12 cellular contexts compared by ENCODE assay signal in genomic region chr9:91589101-91589553, GRCh38.
A peak's percentile ranks its signal among the peaks of the same experiment; 100 is the strongest.
DNase-seq lines count a peak whose midpoint lies in the region; ATAC-seq and TF ChIP-seq lines count a peak whose summit lies in the region.
"Had no signal": no experiment of that assay in that cellular context is flagged by ENCODE, and none has a peak within 500 bp of the region (broad histone marks: within the 10 kb centered on the region; RNA-seq: fewer than 3 reads in every experiment).

No MANE protein-coding gene starts in this region.

- TF ChIP-seq CTCF in body of pancreas (IDR thresholded peaks at IDR 0.05) = no peak

- ATAC-seq in body of pancreas (peak; percentile 50), aorta (ENCODE audit: low FRiP score) (peak; percentile 46), HG02763 (IDR thresholded peaks at IDR 0.05; ENCODE audit: unreplicated experiment) (no peak)
- ATAC-seq in naive thymus-derived CD4-positive, alpha-beta T cell = no peak

- no peak overlapping the region for H3K4me3 ChIP-seq in body of pancreas
- H3K4me3 ChIP-seq in aorta (ENCODE audit: low read length in 2 of 2) = no peak overlapping the region
- H3K4me3 ChIP-seq in naive thymus-derived CD4-positive, alpha-beta T cell (ENCODE audit: low read length) = no peak overlapping the region
- H3K4me3 ChIP-seq: lower lobe of right lung had no signal

- CTCF ChIA-PET in activated CD4-positive, alpha-beta memory T cell treated with anti-CD3 and anti-CD28 coated beads for 36 hours (lab: Charles Lee) = no interaction called here
- CTCF ChIA-PET in activated CD4-positive, alpha-beta memory T cell treated with anti-CD3 and anti-CD28 coated beads, Interleukin-2, amount 10 ng/mL, durations not matched to agents 7 days and 5 days (lab: Charles Lee) = no interaction called here
- CTCF ChIA-PET in naive thymus-derived CD4-positive, alpha-beta T cell (lab: Charles Lee) = no interaction called here

- no peak overlapping the region for H3K4me3 Mint-ChIP-seq in activated CD4-positive, alpha-beta memory T cell treated with anti-CD3 and anti-CD28 coated beads for 36 hours
- no peak overlapping the region for H3K4me3 Mint-ChIP-seq in activated CD4-positive, alpha-beta memory T cell treated with anti-CD3 and anti-CD28 coated beads, Interleukin-2, amount 10 ng/mL, durations not matched to agents 7 days and 5 days
- no peak overlapping the region for H3K4me3 Mint-ChIP-seq in naive thymus-derived CD4-positive, alpha-beta T cell
- H3K4me3 Mint-ChIP-seq: activated naive CD8-positive, alpha-beta T cell treated with anti-CD3 and anti-CD28 coated beads, Interleukin-2, amount 10 ng/mL, durations not matched to agents 7 days and 5 days had no signal

- no peaks in the 10 kb centered on the region for H3K4me1 Mint-ChIP-seq in activated CD4-positive, alpha-beta memory T cell treated with anti-CD3 and anti-CD28 coated beads for 36 hours (ENCODE audit: low read depth)
- no peaks in the 10 kb centered on the region for H3K4me1 Mint-ChIP-seq in activated CD4-positive, alpha-beta memory T cell treated with anti-CD3 and anti-CD28 coated beads, Interleukin-2, amount 10 ng/mL, durations not matched to agents 7 days and 5 days
- no peaks in the 10 kb centered on the region for H3K4me1 Mint-ChIP-seq in naive thymus-derived CD4-positive, alpha-beta T cell
- H3K4me1 Mint-ChIP-seq: activated naive CD8-positive, alpha-beta T cell treated with anti-CD3 and anti-CD28 coated beads, Interleukin-2, amount 10 ng/mL, durations not matched to agents 7 days and 5 days had no signal

- 44% methylated on average over 4 to 7 of the region's 7 CpGs for WGBS in body of pancreas, 2 donors
- 19 to 22% methylated on average over 7 of the region's 7 CpGs for WGBS in aorta, 2 donors

- H3K36me3 ChIP-seq in body of pancreas (replicated peaks in 1 of 2; ENCODE audit: insufficient read depth in 1 of 2, low read depth in 2 of 2) (no peaks in the 10 kb centered on the region), aorta (ENCODE audit: control insufficient read depth in 1 of 2, insufficient read depth in 2 of 2, low read length in 1 of 2) (no peaks in the 10 kb centered on the region)
- H3K36me3 ChIP-seq in naive thymus-derived CD4-positive, alpha-beta T cell (ENCODE audit: control insufficient read depth in 2 of 3, insufficient read depth in 3 of 3, low read length in 3 of 3) = no peaks in the 10 kb centered on the region
- H3K36me3 ChIP-seq: lower lobe of right lung had no signal

- no peaks in the 10 kb centered on the region for H3K9me3 Mint-ChIP-seq in activated CD4-positive, alpha-beta memory T cell treated with anti-CD3 and anti-CD28 coated beads for 36 hours
- no peaks in the 10 kb centered on the region for H3K9me3 Mint-ChIP-seq in activated CD4-positive, alpha-beta memory T cell treated with anti-CD3 and anti-CD28 coated beads, Interleukin-2, amount 10 ng/mL, durations not matched to agents 7 days and 5 days
- no peaks in the 10 kb centered on the region for H3K9me3 Mint-ChIP-seq in naive thymus-derived CD4-positive, alpha-beta T cell
- H3K9me3 Mint-ChIP-seq: activated naive CD8-positive, alpha-beta T cell treated with anti-CD3 and anti-CD28 coated beads, Interleukin-2, amount 10 ng/mL, durations not matched to agents 7 days and 5 days had no signal

- H3K4me1 ChIP-seq in body of pancreas = no peaks in the 10 kb centered on the region
- no peaks in the 10 kb centered on the region for H3K4me1 ChIP-seq in aorta (ENCODE audit: control insufficient read depth in 1 of 2, insufficient read depth in 2 of 2, low read length in 2 of 2)
- no peaks in the 10 kb centered on the region for H3K4me1 ChIP-seq in naive thymus-derived CD4-positive, alpha-beta T cell (ENCODE audit: control insufficient read depth in 2 of 2, insufficient read depth in 2 of 2, low read length in 2 of 2)
- H3K4me1 ChIP-seq: lower lobe of right lung had no signal

- H3K27ac Mint-ChIP-seq in activated CD4-positive, alpha-beta memory T cell treated with anti-CD3 and anti-CD28 coated beads for 36 hours = no peak overlapping the region
- no peak overlapping the region for H3K27ac Mint-ChIP-seq in activated CD4-positive, alpha-beta memory T cell treated with anti-CD3 and anti-CD28 coated beads, Interleukin-2, amount 10 ng/mL, durations not matched to agents 7 days and 5 days
- H3K27ac Mint-ChIP-seq in naive thymus-derived CD4-positive, alpha-beta T cell = no peak overlapping the region
- H3K27ac Mint-ChIP-seq: activated naive CD8-positive, alpha-beta T cell treated with anti-CD3 and anti-CD28 coated beads, Interleukin-2, amount 10 ng/mL, durations not matched to agents 7 days and 5 days had no signal

- H3K27ac ChIP-seq in body of pancreas (no peak overlapping the region), aorta (ENCODE audit: low read depth in 1 of 2, low read length in 2 of 2) (no peak overlapping the region)
- no peak overlapping the region for H3K27ac ChIP-seq in naive thymus-derived CD4-positive, alpha-beta T cell (ENCODE audit: low read depth, low read length)
- H3K27ac ChIP-seq: lower lobe of right lung had no signal

- no peaks in the 10 kb centered on the region for H3K9me3 ChIP-seq in body of pancreas
- no peaks in the 10 kb centered on the region for H3K9me3 ChIP-seq in aorta (ENCODE audit: control insufficient read depth, low read length)
- no peaks in the 10 kb centered on the region for H3K9me3 ChIP-seq in naive thymus-derived CD4-positive, alpha-beta T cell (ENCODE audit: control insufficient read depth in 2 of 3, low read length in 3 of 3)
- H3K9me3 ChIP-seq: lower lobe of right lung had no signal

- peak; percentile 17 for DNase-seq in activated CD4-positive, alpha-beta memory T cell treated with anti-CD3 and anti-CD28 coated beads for 36 hours
- DNase-seq in activated CD4-positive, alpha-beta memory T cell treated with anti-CD3 and anti-CD28 coated beads, Interleukin-2, amount 10 ng/mL, durations not matched to agents 7 days and 5 days = no peak
- DNase-seq in body of pancreas (peak; percentile 22 to 40 (median 26)), iris pigment epithelial cell (ENCODE audit: low read depth) (peak; percentile 67), aorta (no peak), G401 (ENCODE audit: low spot score) (no peak)
- DNase-seq in naive thymus-derived CD4-positive, alpha-beta T cell = no peak
- DNase-seq: activated CD4-positive, alpha-beta T cell treated with anti-CD3 and anti-CD28 coated beads, Interleukin-2, amount 50 U/mL, for 1 hour; activated naive CD8-positive, alpha-beta T cell treated with anti-CD3 and anti-CD28 coated beads, Interleukin-2, amount 10 ng/mL, durations not matched to agents 7 days and 5 days; lower lobe of right lung; NCI-H526 treated with DMSO at 0.1 percent for 48 hours had no signal

- H3K27me3 Mint-ChIP-seq in activated CD4-positive, alpha-beta memory T cell treated with anti-CD3 and anti-CD28 coated beads for 36 hours = peaks cover 6% of the 10 kb centered on the region
- peaks cover 22% of the 10 kb centered on the region for H3K27me3 Mint-ChIP-seq in activated CD4-positive, alpha-beta memory T cell treated with anti-CD3 and anti-CD28 coated beads, Interleukin-2, amount 10 ng/mL, durations not matched to agents 7 days and 5 days
- H3K27me3 Mint-ChIP-seq in naive thymus-derived CD4-positive, alpha-beta T cell = peaks cover 0 to 15% (median 14%) of the 10 kb centered on the region in 5 donors

- in situ Hi-C loops in G401 (cut with HindIII; ENCODE audit: low sequenced_read_pairs) = no loop called here

- no peak for TF ChIP-seq POLR2A in body of pancreas (IDR thresholded peaks at IDR 0.05)

- intact Hi-C loops in activated CD4-positive, alpha-beta memory T cell treated with anti-CD3 and anti-CD28 coated beads for 36 hours (cut with micrococcal nuclease) = no loop called here
- intact Hi-C loops in body of pancreas (cut with DNase I) = no loop called here
- intact Hi-C loops in aorta (cut with DNase I) = no loop called here
- intact Hi-C loops in naive thymus-derived CD4-positive, alpha-beta T cell (cut with micrococcal nuclease) = no loop called here

- H3K27me3 ChIP-seq in body of pancreas (no peaks in the 10 kb centered on the region), aorta (ENCODE audit: control insufficient read depth in 1 of 2, insufficient read depth in 2 of 2, low read length in 1 of 2) (no peaks in the 10 kb centered on the region)
- no peaks in the 10 kb centered on the region for H3K27me3 ChIP-seq in naive thymus-derived CD4-positive, alpha-beta T cell (ENCODE audit: control insufficient read depth in 2 of 2, insufficient read depth in 2 of 2, low read length in 2 of 2)

- H3K36me3 Mint-ChIP-seq in activated CD4-positive, alpha-beta memory T cell treated with anti-CD3 and anti-CD28 coated beads for 36 hours = no peaks in the 10 kb centered on the region
- H3K36me3 Mint-ChIP-seq in activated CD4-positive, alpha-beta memory T cell treated with anti-CD3 and anti-CD28 coated beads, Interleukin-2, amount 10 ng/mL, durations not matched to agents 7 days and 5 days (ENCODE audit: low read depth) = no peaks in the 10 kb centered on the region
- no peaks in the 10 kb centered on the region for H3K36me3 Mint-ChIP-seq in naive thymus-derived CD4-positive, alpha-beta T cell
- H3K36me3 Mint-ChIP-seq: activated naive CD8-positive, alpha-beta T cell treated with anti-CD3 and anti-CD28 coated beads, Interleukin-2, amount 10 ng/mL, durations not matched to agents 7 days and 5 days had no signal

- POLR2A ChIA-PET in activated CD4-positive, alpha-beta memory T cell treated with anti-CD3 and anti-CD28 coated beads for 36 hours (lab: Charles Lee) = no interaction called here
- POLR2A ChIA-PET in activated CD4-positive, alpha-beta memory T cell treated with anti-CD3 and anti-CD28 coated beads, Interleukin-2, amount 10 ng/mL, durations not matched to agents 7 days and 5 days (lab: Charles Lee) = no interaction called here
- POLR2A ChIA-PET in naive thymus-derived CD4-positive, alpha-beta T cell (lab: Charles Lee) = no interaction called here

Comparison
In these comparisons a context has a peak if more than half of its experiments do, and no peak if none do; other contexts are left out.
1. DNase-seq: peak in activated CD4-positive, alpha-beta memory T cell treated with anti-CD3 and anti-CD28 coated beads for 36 hours (single experiment), body of pancreas (4 of 4) and iris pigment epithelial cell (single experiment); none in activated CD4-positive, alpha-beta memory T cell treated with anti-CD3 and anti-CD28 coated beads, Interleukin-2, amount 10 ng/mL, durations not matched to agents 7 days and 5 days (single experiment), aorta (0 of 2), G401 (single experiment) and naive thymus-derived CD4-positive, alpha-beta T cell (0 of 9).
2. ATAC-seq: peak in body of pancreas (single experiment) and aorta (single experiment); none in naive thymus-derived CD4-positive, alpha-beta T cell (single experiment) and HG02763 (single experiment).